Comparison of ENCODE assay signal across 1 cellular context in the genomic region with DNA sequence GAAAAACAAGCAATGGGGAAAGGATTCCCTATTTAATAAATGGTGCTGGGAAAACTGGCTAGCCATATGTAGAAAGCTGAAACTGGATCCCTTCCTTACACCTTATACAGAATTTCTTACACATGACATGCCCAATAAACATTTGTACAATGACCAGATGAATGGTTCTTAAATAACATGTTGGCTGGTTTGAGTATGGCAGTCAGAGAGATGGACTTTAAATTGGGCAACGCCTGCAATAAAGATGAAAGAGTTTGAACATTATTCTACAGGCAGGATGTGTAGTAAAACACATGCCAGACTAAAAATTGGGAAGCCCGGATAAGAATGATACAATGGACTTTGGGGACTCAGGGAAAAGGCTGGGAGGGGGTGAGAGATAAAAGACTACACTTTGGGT.
TF ChIP-seq lines count a peak whose summit lies in the region.

No MANE protein-coding gene starts in this region.

TF ChIP-seq in HCT116, 20 proteins besides CTCF, POLR2A, EP300 and RAD21 (continued from another document):
- TF ChIP-seq, protein P1, sequence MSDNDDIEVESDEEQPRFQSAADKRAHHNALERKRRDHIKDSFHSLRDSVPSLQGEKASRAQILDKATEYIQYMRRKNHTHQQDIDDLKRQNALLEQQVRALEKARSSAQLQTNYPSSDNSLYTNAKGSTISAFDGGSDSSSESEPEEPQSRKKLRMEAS (IDR thresholded peaks at IDR 0.05): no peak
- TF ChIP-seq SP1 (IDR thresholded peaks at IDR 0.05; ENCODE audit: low read depth): no peak
- no peak for TF ChIP-seq EZH2phosphoT487 (IDR thresholded peaks at IDR 0.05; ENCODE audit: borderline replicate concordance)
- TF ChIP-seq FOSL1 (IDR thresholded peaks at IDR 0.05; ENCODE audit: low read depth): no peak
- no peak for TF ChIP-seq CEBPB (IDR thresholded peaks at IDR 0.05; ENCODE audit: low read depth)
- TF ChIP-seq CBX3 (IDR thresholded peaks at IDR 0.05; ENCODE audit: low read depth): no peak
- TF ChIP-seq ZFX (IDR thresholded peaks at IDR 0.05): no peak
- no peak for TF ChIP-seq TCF7L2 (IDR thresholded peaks at IDR 0.05; ENCODE audit: borderline replicate concordance, extremely low read depth, insufficient read depth, insufficient read length)
- TF ChIP-seq EGR1 (IDR thresholded peaks at IDR 0.05; ENCODE audit: low read depth): no peak
- no peak for TF ChIP-seq ELF1 (IDR thresholded peaks at IDR 0.05; ENCODE audit: borderline replicate concordance, low read depth)
- TF ChIP-seq ZNF274 (IDR thresholded peaks at IDR 0.05; ENCODE audit: low read depth, low read length): no peak
